In genomic region chr7:3092468-3092867, GRCh38 we compare ENCODE assay signal across 9 cellular contexts. TPM values are rescaled to one million over a fixed set of nuclear protein-coding genes. Genes with fewer than 3 reads are reported as not detected.
A peak's percentile ranks its signal among the peaks of the same experiment; 100 is the strongest.
DNase-seq lines count a peak whose midpoint lies in the region; ATAC-seq, FAIRE-seq and TF ChIP-seq lines count a peak whose summit lies in the region.
"Had no signal": no experiment of that assay in that cellular context is flagged by ENCODE, and none has a peak within 500 bp of the region (broad histone marks: within the 10 kb centered on the region; RNA-seq: fewer than 3 reads in every experiment).

No MANE protein-coding gene starts in this region.

- SMC1A ChIA-PET in GM12878 (lab: Charles Lee; ENCODE audit: uncharacterized antibody, unreplicated experiment), result interaction anchor here (0.6 to 6.7 kb wide), 13 partner anchors 9 to 584 kb away, joined by 3 to 67 read pairs (median 3); no protein-coding TSS in a partner anchor

- no peak for TF ChIP-seq RAD21 in GM12878 (IDR thresholded peaks at IDR 0.05; ENCODE audit: insufficient read depth, low read depth, low read length)

- CTCF ChIA-PET in GM12878 (lab: Yijun Ruan, JAX), result interaction anchor here (0.6 to 3.6 kb wide), 13 partner anchors 9 to 199 kb away, joined by 3 to 40 read pairs (median 4); no protein-coding TSS in a partner anchor

- RAD21 ChIA-PET in GM12878 (lab: Charles Lee; ENCODE audit: unreplicated experiment), result interaction anchor here (0.7 to 4.5 kb wide), 12 partner anchors 9 to 228 kb away, joined by 3 to 38 read pairs (median 4); partner anchors contain the start of gene CARD11

- peaks cover 16% of the 10 kb centered on the region for H3K4me1 ChIP-seq in GM12878 (ENCODE audit: control insufficient read depth, insufficient read depth, low read length)

- H3K9ac ChIP-seq in GM12878 (ENCODE audit: control insufficient read depth, insufficient read depth, low read length), result no peak overlapping the region

- no TSS peak for BruUV-seq in GM12878 (replicated peaks; lab: Mats Ljungman, UMichigan)

- H3K4me2 ChIP-seq in GM12878 (ENCODE audit: control insufficient read depth, insufficient read depth), result no peak overlapping the region

- ATAC-seq in HG02763 (IDR thresholded peaks at IDR 0.05; ENCODE audit: unreplicated experiment) (peak; percentile 67), GM12878 (peak; percentile 87)

- intact Hi-C loops in GM12878 (cut with micrococcal nuclease; ENCODE audit: unreplicated experiment), result no loop called here

- no peaks in the 10 kb centered on the region for H4K20me1 ChIP-seq in GM12878 (ENCODE audit: control insufficient read depth, insufficient read depth)

- DNase-seq in GM13977 (ENCODE audit: low spot score) (peak; percentile 73), T-helper 2 cell (peak; percentile 23 to 94 (median 50)), GM12878 (ENCODE audit: low read depth, low spot score) (peak; percentile 63), NCI-H1694 (lab: John Stamatoyannopoulos, UW) (no peak), COLO829 (ENCODE audit: low spot score) (no peak), kidney glomerular epithelial cell (lab: John Stamatoyannopoulos, UW) (no peak)
- DNase-seq in stimulated activated CD4-positive, alpha-beta T cell treated with anti-CD3 and anti-CD28 coated beads, Interleukin-4, amount 100 ng/mL, for 48 hours (ENCODE audit: low read depth in 2 of 2), result peak; percentile 40 to 61

- POLR2A ChIA-PET in GM12878 (lab: Charles Lee), result interaction anchor here (0.6 to 1.7 kb wide), 9 partner anchors 9 to 456 kb away, joined by 3 to 15 read pairs (median 4); no protein-coding TSS in a partner anchor

- H3K27me3 ChIP-seq in GM12878 (replicated peaks in 1 of 2; ENCODE audit: control insufficient read depth in 2 of 2, insufficient read depth in 2 of 2, low read length in 1 of 2), result no peaks in the 10 kb centered on the region
- H3K27me3 ChIP-seq: tibial artery had no signal

- peak overlapping the region; percentile 20 for H2AFZ ChIP-seq in GM12878 (ENCODE audit: control insufficient read depth, low read depth, low read length)

- H3K4me3 ChIP-seq in GM12878, result no peak overlapping the region
- H3K4me3 ChIP-seq: tibial artery had no signal

- no peak for TF ChIP-seq EP300 in GM12878 (IDR thresholded peaks at IDR 0.05; ENCODE audit: borderline replicate concordance in 1 of 2, control insufficient read depth in 1 of 2, low read depth in 2 of 2, low read length in 2 of 2)

- no peaks in the 10 kb centered on the region for H3K36me3 ChIP-seq in GM12878 (ENCODE audit: control insufficient read depth in 2 of 2, insufficient read depth in 2 of 2, low read length in 1 of 2)
- H3K36me3 ChIP-seq: tibial artery had no signal

- peak overlapping the region; percentile 21; the same call in 1 of the 2 replicates for H3K27ac ChIP-seq in GM12878 (ENCODE audit: control insufficient read depth, insufficient read depth)
- H3K27ac ChIP-seq: tibial artery had no signal

- TF ChIP-seq CTCF in GM13977 (IDR thresholded peaks at IDR 0.05; ENCODE audit: extremely low read depth, insufficient read depth, missing control alignments), result no peak
- no peak for TF ChIP-seq CTCF in GM12878 (IDR thresholded peaks at IDR 0.05 in 2 of 3, conservative IDR thresholded peaks at IDR 0.05 in 1 of 3; ENCODE audit: control insufficient read depth in 2 of 3, extremely low read depth in 1 of 3, insufficient read depth in 1 of 3, low read depth in 3 of 3, low read length in 3 of 3)

- no peaks in the 10 kb centered on the region; the same call in 2 of the 3 replicates for H3K9me3 ChIP-seq in GM12878 (replicated peaks; ENCODE audit: control insufficient read depth, insufficient read depth, low read length)
- H3K9me3 ChIP-seq: tibial artery had no signal

- 1% methylated on average over 6 of the region's 6 CpGs for WGBS in GM12878 (ENCODE audit: insufficient coverage, insufficient replicate concordance, low lambda C conversion rate, missing lambda C conversion rate)

- peak; percentile 76 for FAIRE-seq in GM12878 (lab: Jason Lieb, UNC)

- no peaks in the 10 kb centered on the region for H3K79me2 ChIP-seq in GM12878 (ENCODE audit: control insufficient read depth, insufficient read depth, low read length)

- in situ Hi-C loops in GM13977 (cut with MboI; ENCODE audit: low pct_unique_long_range_greater_than_20kb, low sequenced_read_pairs, unreplicated experiment), result no loop called here
- in situ Hi-C loops in GM12878 (cut with MboI), result no loop called here

- peak; percentile 54 for TF ChIP-seq POLR2A in GM12878 (IDR thresholded peaks at IDR 0.05; ENCODE audit: low read depth, low read length)

TF ChIP-seq in GM12878, 131 proteins besides CTCF, POLR2A, EP300 and RAD21 (continues in another document):
- TF ChIP-seq FOXM1 (IDR thresholded peaks at IDR 0.05; ENCODE audit: low read depth, low read length), result 0 out of 2 replicates have a peak, but pooled peaks have one; percentile 9
- TF ChIP-seq POLR2AphosphoS5 (IDR thresholded peaks at IDR 0.05; ENCODE audit: low read length), result 0 out of 2 replicates have a peak, but pooled peaks have one; percentile 26
- TF ChIP-seq ZNF592 (IDR thresholded peaks at IDR 0.05), result no peak
- peak; percentile 51 for TF ChIP-seq IKZF1 (conservative IDR thresholded peaks at IDR 0.05)
- TF ChIP-seq CREB1 (IDR thresholded peaks at IDR 0.05; ENCODE audit: low read depth), result peak; percentile 89
- TF ChIP-seq BHLHE40 (IDR thresholded peaks at IDR 0.05; ENCODE audit: borderline replicate concordance in 1 of 2, low read depth in 2 of 2, low read length in 1 of 2), result peak; percentile 6 to 11; a peak in 1 of 4 replicates

RNA-seq across cellular contexts. Expression of gene CARD11, which starts 48.8 kb away (rescaled TPM):
- total RNA-seq in GM12878 (2013; cell fraction: nucleolus; rRNA removed), result 46.5 and 53.8 TPM in 2 replicates
- total RNA-seq in GM12878 (2014; rRNA removed), result 18.3 and 28.4 TPM in 2 replicates
- 23.5 and 28.4 TPM in 2 replicates for total RNA-seq in GM12878 (2014; rRNA removed; fragmentation: Illumina TruSeq; extraction: Trizol)
- 70.0 and 72.0 TPM in 2 replicates for total RNA-seq in GM12878 (2021)
- polyA plus RNA-seq in GM12878 (2011; ENCODE audit: low read depth), result 18.4 TPM
- 19.9 and 31.2 TPM in 2 replicates for polyA plus RNA-seq in GM12878 (2011; rRNA removed)
- polyA plus RNA-seq in GM12878 (2011; cell fraction: cytosol; rRNA removed), result 32.6 and 36.0 TPM in 2 replicates
- polyA plus RNA-seq in GM12878 (2011; cell fraction: nucleus; rRNA removed), result 86.8 and 97.1 TPM in 2 replicates
- polyA plus RNA-seq in GM12878 (2012), result 46.9 and 48.2 TPM in 2 replicates
- polyA plus RNA-seq in GM12878 (2014; fragmentation: Illumina TruSeq; extraction: Trizol), result 15.2 and 32.9 TPM in 2 replicates
- under 1 TPM; 0.27 to 0.58 TPM for polyA plus RNA-seq in GM12878 (2014; fragmentation: Nextera tagmentation; extraction: Ambion mirVana)
- 45.8 and 52.9 TPM in 2 replicates for polyA plus RNA-seq in GM12878 (2014; rRNA removed)
- polyA plus RNA-seq in GM12878 (2016; fragmentation: Nextera tagmentation; extraction: Ambion mirVana), result 10 to 100 TPM; 19.8 to 26.1 TPM
- polyA minus RNA-seq in GM12878 (2011; rRNA and poly(A)+ RNA removed), result 44.2 and 46.8 TPM in 2 replicates
- 18.7 and 18.8 TPM in 2 replicates for polyA minus RNA-seq in GM12878 (2011; cell fraction: cytosol; rRNA and poly(A)+ RNA removed)
- polyA minus RNA-seq in GM12878 (2011; cell fraction: nucleus; rRNA and poly(A)+ RNA removed), result 21.8 and 36.0 TPM in 2 replicates

Comparison
In these comparisons a context has a peak if more than half of its experiments do, and no peak if none do; other contexts are left out.
1. DNase-seq: peak in GM13977 (single experiment), T-helper 2 cell (5 of 5), GM12878 (single experiment) and stimulated activated CD4-positive, alpha-beta T cell treated with anti-CD3 and anti-CD28 coated beads, Interleukin-4, amount 100 ng/mL, for 48 hours (2 of 2); none in NCI-H1694 (single experiment), COLO829 (single experiment) and kidney glomerular epithelial cell (single experiment).